20 cellular contexts compared by ENCODE assay signal in genomic region chr5:170611446-170612088, GRCh38.
DNase-seq lines count a peak whose midpoint lies in the region; ATAC-seq and TF ChIP-seq lines count a peak whose summit lies in the region.
"Had no signal": no experiment of that assay in that cellular context is flagged by ENCODE, and none has a peak within 500 bp of the region (broad histone marks: within the 10 kb centered on the region; RNA-seq: fewer than 3 reads in every experiment).

No MANE protein-coding gene starts in this region.

- H3K36me3 ChIP-seq in IMR-90 (ENCODE audit: control insufficient read depth, insufficient read depth, low read length): no peaks in the 10 kb centered on the region
- H3K36me3 ChIP-seq in adipocyte (ENCODE audit: control insufficient read depth, insufficient read depth, low read length, severe bottlenecking): no peaks in the 10 kb centered on the region
- H3K36me3 ChIP-seq: heart left ventricle, WERI-Rb-1 had no signal

- no peak overlapping the region for H2AK9ac ChIP-seq in IMR-90 (replicated peaks; ENCODE audit: low read depth, low read length, poor library complexity)

- intact Hi-C loops in IMR-90 (cut with micrococcal nuclease): no loop called here

- WGBS in IMR-90 (ENCODE audit: extremely low coverage in 2 of 2, insufficient read length in 1 of 2), 2 experiments: 0% methylated on average over 1 of the region's 6 CpGs; no CpG with 5 or more reads in 1 of the 2 experiments

- H3K79me1 ChIP-seq in IMR-90 (ENCODE audit: low read depth in 1 of 2, low read length in 2 of 2): no peaks in the 10 kb centered on the region

- no peak overlapping the region for H3K4me2 ChIP-seq in IMR-90 (ENCODE audit: low read depth, low read length)

- H3K27me3 Mint-ChIP-seq in activated naive CD8-positive, alpha-beta T cell treated with anti-CD3 and anti-CD28 coated beads for 36 hours: peaks cover 4% of the 10 kb centered on the region

- H2BK20ac ChIP-seq in IMR-90 (ENCODE audit: low read depth, low read length): no peak overlapping the region

- H3K18ac ChIP-seq in IMR-90 (ENCODE audit: low read depth, low read length): no peak overlapping the region

- H3K4me1 Mint-ChIP-seq in activated naive CD8-positive, alpha-beta T cell treated with anti-CD3 and anti-CD28 coated beads for 36 hours: no peaks in the 10 kb centered on the region
- H3K4me1 Mint-ChIP-seq: immature natural killer cell; naive B cell; stimulated activated effector memory CD8-positive, alpha-beta T cell treated with anti-CD3 and anti-CD28 coated beads, Interleukin-12 subunit alpha, Interleukin-12 subunit beta, amount 100 ng/mL, for 72 hours had no signal

- no peak overlapping the region for H2AK5ac ChIP-seq in IMR-90 (ENCODE audit: low read depth, low read length)

- no peak for TF ChIP-seq POLR2A in IMR-90 (IDR thresholded peaks at IDR 0.05; ENCODE audit: low read depth, low read length)

- H3K56ac ChIP-seq in IMR-90 (ENCODE audit: extremely low read depth, insufficient read depth, low read length): no peak overlapping the region

- dilution Hi-C loops in IMR-90 (cut with HindIII; ENCODE audit: low sequenced_read_pairs, unreplicated experiment): no loop called here

- H2AFZ ChIP-seq in IMR-90 (replicated peaks; ENCODE audit: low read length, poor library complexity): no peak overlapping the region

- H3K4ac ChIP-seq in IMR-90 (ENCODE audit: low read depth, low read length): no peak overlapping the region

- H3K27ac ChIP-seq in IMR-90 (ENCODE audit: insufficient read depth, low read length): no peak overlapping the region
- H3K27ac ChIP-seq: heart left ventricle, WERI-Rb-1 had no signal

- no peak overlapping the region for H3K27ac Mint-ChIP-seq in activated naive CD8-positive, alpha-beta T cell treated with anti-CD3 and anti-CD28 coated beads for 36 hours
- H3K27ac Mint-ChIP-seq: activated CD4-positive, alpha-beta memory T cell treated with anti-CD3 and anti-CD28 coated beads, Interleukin-2, amount 10 ng/mL, durations not matched to agents 7 days and 5 days; effector memory CD8-positive, alpha-beta T cell; immature natural killer cell; naive B cell; stimulated activated effector memory CD8-positive, alpha-beta T cell treated with anti-CD3 and anti-CD28 coated beads, Interleukin-12 subunit alpha, Interleukin-12 subunit beta, amount 100 ng/mL, for 72 hours had no signal

- H2BK5ac ChIP-seq in IMR-90 (ENCODE audit: low read depth, low read length, poor library complexity, severe bottlenecking): no peak overlapping the region

- no peak overlapping the region for H3K4me3 Mint-ChIP-seq in activated naive CD8-positive, alpha-beta T cell treated with anti-CD3 and anti-CD28 coated beads for 36 hours
- H3K4me3 Mint-ChIP-seq: activated CD4-positive, alpha-beta memory T cell treated with anti-CD3 and anti-CD28 coated beads, Interleukin-2, amount 10 ng/mL, durations not matched to agents 7 days and 5 days; effector memory CD8-positive, alpha-beta T cell; immature natural killer cell; naive B cell; stimulated activated effector memory CD8-positive, alpha-beta T cell treated with anti-CD3 and anti-CD28 coated beads, Interleukin-12 subunit alpha, Interleukin-12 subunit beta, amount 100 ng/mL, for 72 hours had no signal

- H3K9me3 ChIP-seq in IMR-90 (ENCODE audit: control insufficient read depth, insufficient read depth, low read length) (no peaks in the 10 kb centered on the region), adipocyte (ENCODE audit: control insufficient read depth, low read length) (no peaks in the 10 kb centered on the region)
- H3K9me3 ChIP-seq: heart left ventricle had no signal

- peak; percentile 55 for DNase-seq in Caki2 (ENCODE audit: low read depth)
- no peak for DNase-seq in IMR-90
- DNase-seq in adipocyte (ENCODE audit: low read depth): peak; percentile 18
- DNase-seq in glomerular visceral epithelial cell (ENCODE audit: extremely low spot score): peak; percentile 18
- DNase-seq in activated naive CD8-positive, alpha-beta T cell treated with anti-CD3 and anti-CD28 coated beads for 36 hours: no peak
- DNase-seq in NCI-H1694 (lab: John Stamatoyannopoulos, UW): no peak
- no peak for DNase-seq in AG20443 (ENCODE audit: low spot score)
- DNase-seq: activated CD4-positive, alpha-beta memory T cell treated with anti-CD3 and anti-CD28 coated beads, Interleukin-2, amount 10 ng/mL, durations not matched to agents 7 days and 5 days; effector memory CD8-positive, alpha-beta T cell; EL; immature natural killer cell; naive B cell; NCI-H510A; Right ventricle myocardium superior; WERI-Rb-1 had no signal

- no peak for TF ChIP-seq CTCF in IMR-90 (conservative IDR thresholded peaks at IDR 0.05; ENCODE audit: low read depth, low read length)

- H3K4me1 ChIP-seq in IMR-90 (ENCODE audit: control insufficient read depth, insufficient read depth, low read length): no peaks in the 10 kb centered on the region
- no peaks in the 10 kb centered on the region for H3K4me1 ChIP-seq in adipocyte (ENCODE audit: control insufficient read depth, insufficient read depth, low read length)
- H3K4me1 ChIP-seq: heart left ventricle had no signal

- H3K27me3 ChIP-seq in IMR-90 (ENCODE audit: control insufficient read depth, insufficient read depth, low read length) (no peaks in the 10 kb centered on the region; the same call in 1 of the 2 replicates), adipocyte (replicated peaks; ENCODE audit: control insufficient read depth, insufficient read depth, low read length) (peaks cover 26% of the 10 kb centered on the region)
- H3K27me3 ChIP-seq: heart left ventricle had no signal

- no peak overlapping the region for H4K5ac ChIP-seq in IMR-90 (ENCODE audit: low read depth, low read length)

- BruUV-seq in IMR-90 (replicated peaks; lab: Mats Ljungman, UMichigan): no TSS peak

- CTCF ChIA-PET in IMR-90 (lab: Yijun Ruan, JAX): no interaction called here

- no peak overlapping the region for H4K8ac ChIP-seq in IMR-90 (ENCODE audit: low read depth in 2 of 2, low read length in 2 of 2)

- H3K4me3 ChIP-seq in IMR-90 (ENCODE audit: insufficient read depth, low read depth, low read length) (no peak overlapping the region), adipocyte (ENCODE audit: low read length) (no peak overlapping the region)
- H3K4me3 ChIP-seq: heart left ventricle, lung had no signal

- no peak overlapping the region for H3K9ac ChIP-seq in IMR-90 (ENCODE audit: low read depth, low read length)
- no peak overlapping the region for H3K9ac ChIP-seq in adipocyte (ENCODE audit: low read length)

- in situ Hi-C loops in Caki2 (cut with HindIII; ENCODE audit: low pct_unique_long_range_greater_than_20kb, low sequenced_read_pairs) (no loop called here), IMR-90 (cut with MboI; ENCODE audit: low sequenced_read_pairs) (no loop called here)

- no peaks in the 10 kb centered on the region for H3K36me3 Mint-ChIP-seq in activated naive CD8-positive, alpha-beta T cell treated with anti-CD3 and anti-CD28 coated beads for 36 hours
- H3K36me3 Mint-ChIP-seq: immature natural killer cell; naive B cell; stimulated activated effector memory CD8-positive, alpha-beta T cell treated with anti-CD3 and anti-CD28 coated beads, Interleukin-12 subunit alpha, Interleukin-12 subunit beta, amount 100 ng/mL, for 72 hours had no signal

- no peak overlapping the region for H4K91ac ChIP-seq in IMR-90 (ENCODE audit: insufficient read depth, low read depth, low read length)

- no peak overlapping the region for H2BK15ac ChIP-seq in IMR-90 (ENCODE audit: low read depth, low read length)

- H3K23ac ChIP-seq in IMR-90 (ENCODE audit: low read depth, low read length): no peak overlapping the region

- no peaks in the 10 kb centered on the region for H3K9me3 Mint-ChIP-seq in activated naive CD8-positive, alpha-beta T cell treated with anti-CD3 and anti-CD28 coated beads for 36 hours
- H3K9me3 Mint-ChIP-seq: activated CD4-positive, alpha-beta memory T cell treated with anti-CD3 and anti-CD28 coated beads, Interleukin-2, amount 10 ng/mL, durations not matched to agents 7 days and 5 days; effector memory CD8-positive, alpha-beta T cell; immature natural killer cell; stimulated activated effector memory CD8-positive, alpha-beta T cell treated with anti-CD3 and anti-CD28 coated beads, Interleukin-12 subunit alpha, Interleukin-12 subunit beta, amount 100 ng/mL, for 72 hours had no signal

- POLR2A ChIA-PET in IMR-90 (lab: Charles Lee; ENCODE audit: unreplicated experiment): no interaction called here

- no peaks in the 10 kb centered on the region for H4K20me1 ChIP-seq in IMR-90 (ENCODE audit: insufficient read depth, low read length)

- no peaks in the 10 kb centered on the region for H3K9me1 ChIP-seq in IMR-90 (ENCODE audit: insufficient read depth, low read length)

- no peak for ATAC-seq in IMR-90 (ENCODE audit: low read depth)
- ATAC-seq in GM21367 (IDR thresholded peaks at IDR 0.05; ENCODE audit: unreplicated experiment): no peak
- ATAC-seq: effector memory CD8-positive, alpha-beta T cell; heart left ventricle; sciatic nerve; stimulated activated effector memory CD8-positive, alpha-beta T cell treated with anti-CD3 and anti-CD28 coated beads, Interleukin-12 subunit alpha, Interleukin-12 subunit beta, amount 100 ng/mL, for 72 hours had no signal

- no peak overlapping the region for H3K14ac ChIP-seq in IMR-90 (replicated peaks; ENCODE audit: low read depth, low read length)

- no peak overlapping the region for H2BK120ac ChIP-seq in IMR-90 (ENCODE audit: low read depth, low read length)

- TF ChIP-seq RAD21 in IMR-90 (IDR thresholded peaks at IDR 0.05; ENCODE audit: low read length): no peak

TF ChIP-seq in IMR-90, 13 proteins besides CTCF, POLR2A, EP300 and RAD21 (continues in another document):
- TF ChIP-seq FOS (IDR thresholded peaks at IDR 0.05; ENCODE audit: low read depth, low read length): no peak
- TF ChIP-seq BHLHE40 (IDR thresholded peaks at IDR 0.05; ENCODE audit: low read depth, low read length): peak; percentile 28; the same call in 1 of the 2 replicates
- no peak for TF ChIP-seq ELK1 (IDR thresholded peaks at IDR 0.05; ENCODE audit: borderline replicate concordance, low read depth, low read length)
- no peak for TF ChIP-seq SMC3 (IDR thresholded peaks at IDR 0.05; ENCODE audit: low read depth, low read length)
- no peak for TF ChIP-seq CHD1 (IDR thresholded peaks at IDR 0.05; ENCODE audit: low read depth, low read length)
- no peak for TF ChIP-seq MAZ (IDR thresholded peaks at IDR 0.05; ENCODE audit: borderline replicate concordance, low read depth, low read length)
- TF ChIP-seq MXI1 (IDR thresholded peaks at IDR 0.05; ENCODE audit: borderline replicate concordance, low read depth, low read length): peak; percentile 62; the same call in 1 of the 2 replicates
- TF ChIP-seq CEBPB (IDR thresholded peaks at IDR 0.05; ENCODE audit: low read depth, low read length): no peak

Comparison
In these comparisons a context has a peak if more than half of its experiments do, and no peak if none do; other contexts are left out.
1. DNase-seq: peak in Caki2 (single experiment), adipocyte (single experiment) and glomerular visceral epithelial cell (single experiment); none in IMR-90 (single experiment), activated naive CD8-positive, alpha-beta T cell treated with anti-CD3 and anti-CD28 coated beads for 36 hours (single experiment), NCI-H1694 (single experiment) and AG20443 (single experiment).